Comparison of ENCODE assay signal across 1 cellular context in genomic region chr17:74454197-74455024, GRCh38.
TF ChIP-seq lines count a peak whose summit lies in the region.

No MANE protein-coding gene starts in this region.

TF ChIP-seq in HepG2, 621 proteins besides CTCF, POLR2A, EP300 and RAD21 (continued from another document and continues in another):
- no peak for TF ChIP-seq DMTF1 (CRISPR knock-in tag; IDR thresholded peaks at IDR 0.05)
- TF ChIP-seq RFX5 (IDR thresholded peaks at IDR 0.05; ENCODE audit: low read depth, low read length) = no peak
- 0 out of 2 replicates have a peak, but pooled peaks have one; percentile 49 for TF ChIP-seq HINFP (CRISPR knock-in tag; IDR thresholded peaks at IDR 0.05; ENCODE audit: low read depth)
- TF ChIP-seq SMARCE1 (IDR thresholded peaks at IDR 0.05; ENCODE audit: borderline replicate concordance) = no peak
- peak; percentile 63 for TF ChIP-seq RBFOX2 (IDR thresholded peaks at IDR 0.05; ENCODE audit: low read depth, low read length)
- TF ChIP-seq ZNF160 (CRISPR knock-in tag; IDR thresholded peaks at IDR 0.05) = peak; percentile 58; the same call in 1 of the 2 replicates
- TF ChIP-seq STAT6 (CRISPR knock-in tag; IDR thresholded peaks at IDR 0.05; ENCODE audit: borderline replicate concordance) = no peak
- TF ChIP-seq ZNF121 (CRISPR knock-in tag; IDR thresholded peaks at IDR 0.05) = 0 out of 2 replicates have a peak, but pooled peaks have one; percentile 22
- peak; percentile 78 for TF ChIP-seq HDAC1 (CRISPR knock-in tag; IDR thresholded peaks at IDR 0.05)
- TF ChIP-seq NR2C2 (CRISPR knock-in tag; IDR thresholded peaks at IDR 0.05; ENCODE audit: borderline replicate concordance) = peak; percentile 54; the same call in 1 of the 2 replicates
- TF ChIP-seq TFDP1 (CRISPR knock-in tag; IDR thresholded peaks at IDR 0.05; ENCODE audit: borderline replicate concordance) = peak; percentile 39; the same call in 1 of the 2 replicates
- TF ChIP-seq ZNF350 (CRISPR knock-in tag; IDR thresholded peaks at IDR 0.05; ENCODE audit: borderline replicate concordance, low read depth) = no peak
- TF ChIP-seq ZMAT3 (CRISPR knock-in tag; conservative IDR thresholded peaks at IDR 0.05) = peak; percentile 63
- no peak for TF ChIP-seq CHD4 (IDR thresholded peaks at IDR 0.05; ENCODE audit: borderline replicate concordance, low read length)
- TF ChIP-seq SALL2 (CRISPR knock-in tag; IDR thresholded peaks at IDR 0.05) = peak; percentile 23; the same call in 1 of the 2 replicates
- 0 out of 2 replicates have a peak, but pooled peaks have one; percentile 67 for TF ChIP-seq SNAI1 (CRISPR knock-in tag; IDR thresholded peaks at IDR 0.05; ENCODE audit: borderline replicate concordance)
- no peak for TF ChIP-seq ATF4 (CRISPR knock-in tag; IDR thresholded peaks at IDR 0.05)
- TF ChIP-seq ZNF772 (CRISPR knock-in tag; IDR thresholded peaks at IDR 0.05) = peak; percentile 77; the same call in 1 of the 2 replicates
- TF ChIP-seq CREB3 (CRISPR knock-in tag; IDR thresholded peaks at IDR 0.05) = no peak
- TF ChIP-seq ZNF747 (CRISPR knock-in tag; IDR thresholded peaks at IDR 0.05; ENCODE audit: borderline replicate concordance) = peak; percentile 54; the same call in 1 of the 2 replicates
- TF ChIP-seq ATAD3A (CRISPR knock-in tag; IDR thresholded peaks at IDR 0.05) = no peak
- TF ChIP-seq SNAPC4 (CRISPR knock-in tag; IDR thresholded peaks at IDR 0.05) = peak; percentile 76
- peak; percentile 29; the same call in 1 of the 2 replicates for TF ChIP-seq MEIS2 (CRISPR knock-in tag; IDR thresholded peaks at IDR 0.05)
- TF ChIP-seq PHF21A (CRISPR knock-in tag; IDR thresholded peaks at IDR 0.05) = peak; percentile 66; the same call in 1 of the 2 replicates
- TF ChIP-seq ZNF792 (CRISPR knock-in tag; IDR thresholded peaks at IDR 0.05) = 0 out of 2 replicates have a peak, but pooled peaks have one; percentile 53
- no peak for TF ChIP-seq IKZF4 (CRISPR knock-in tag; IDR thresholded peaks at IDR 0.05; ENCODE audit: borderline replicate concordance, low read depth, not compliant biosample characterization)
- TF ChIP-seq SIN3A (IDR thresholded peaks at IDR 0.05; ENCODE audit: borderline replicate concordance, low read depth, low read length) = peak; percentile 87; the same call in 1 of the 2 replicates
- no peak; the same call in 1 of the 2 replicates for TF ChIP-seq MED13 (CRISPR knock-in tag; IDR thresholded peaks at IDR 0.05)
- TF ChIP-seq ZNF460 (CRISPR knock-in tag; IDR thresholded peaks at IDR 0.05; ENCODE audit: borderline replicate concordance) = no peak
- peak; percentile 73; the same call in 1 of the 2 replicates for TF ChIP-seq ZNF770 (CRISPR knock-in tag; IDR thresholded peaks at IDR 0.05)
- TF ChIP-seq KDM1A (CRISPR knock-in tag; IDR thresholded peaks at IDR 0.05) = no peak
- TF ChIP-seq MEF2D (CRISPR knock-in tag; IDR thresholded peaks at IDR 0.05) = 0 out of 2 replicates have a peak, but pooled peaks have one; percentile 38
- TF ChIP-seq ZNF768 (CRISPR knock-in tag; IDR thresholded peaks at IDR 0.05) = peak; percentile 27; the same call in 1 of the 2 replicates
- TF ChIP-seq ZNF589 (CRISPR knock-in tag; conservative IDR thresholded peaks at IDR 0.05) = no peak
- 0 out of 2 replicates have a peak, but pooled peaks have one; percentile 43 for TF ChIP-seq MTA1 (CRISPR knock-in tag; IDR thresholded peaks at IDR 0.05; ENCODE audit: borderline replicate concordance)
- TF ChIP-seq REXO4 (CRISPR knock-in tag; IDR thresholded peaks at IDR 0.05; ENCODE audit: borderline replicate concordance) = no peak
- TF ChIP-seq POLR2AphosphoS5 (IDR thresholded peaks at IDR 0.05; ENCODE audit: low read depth, low read length) = 0 out of 2 replicates have a peak, but pooled peaks have one; percentile 34
- TF ChIP-seq MXD1 (CRISPR knock-in tag; IDR thresholded peaks at IDR 0.05) = 0 out of 2 replicates have a peak, but pooled peaks have one; percentile 43
- TF ChIP-seq ZNF607 (CRISPR knock-in tag; IDR thresholded peaks at IDR 0.05; ENCODE audit: borderline replicate concordance) = peak; percentile 43; the same call in 1 of the 2 replicates
- peak; percentile 60 for TF ChIP-seq ZNF276 (CRISPR knock-in tag; IDR thresholded peaks at IDR 0.05; ENCODE audit: low read depth)
- peak; percentile 12; the same call in 1 of the 2 replicates for TF ChIP-seq ZNF367 (CRISPR knock-in tag; IDR thresholded peaks at IDR 0.05; ENCODE audit: borderline replicate concordance)
- peak; percentile 76; the same call in 1 of the 2 replicates for TF ChIP-seq HNRNPL (IDR thresholded peaks at IDR 0.05; ENCODE audit: low read depth, low read length)
